In the genomic region with DNA sequence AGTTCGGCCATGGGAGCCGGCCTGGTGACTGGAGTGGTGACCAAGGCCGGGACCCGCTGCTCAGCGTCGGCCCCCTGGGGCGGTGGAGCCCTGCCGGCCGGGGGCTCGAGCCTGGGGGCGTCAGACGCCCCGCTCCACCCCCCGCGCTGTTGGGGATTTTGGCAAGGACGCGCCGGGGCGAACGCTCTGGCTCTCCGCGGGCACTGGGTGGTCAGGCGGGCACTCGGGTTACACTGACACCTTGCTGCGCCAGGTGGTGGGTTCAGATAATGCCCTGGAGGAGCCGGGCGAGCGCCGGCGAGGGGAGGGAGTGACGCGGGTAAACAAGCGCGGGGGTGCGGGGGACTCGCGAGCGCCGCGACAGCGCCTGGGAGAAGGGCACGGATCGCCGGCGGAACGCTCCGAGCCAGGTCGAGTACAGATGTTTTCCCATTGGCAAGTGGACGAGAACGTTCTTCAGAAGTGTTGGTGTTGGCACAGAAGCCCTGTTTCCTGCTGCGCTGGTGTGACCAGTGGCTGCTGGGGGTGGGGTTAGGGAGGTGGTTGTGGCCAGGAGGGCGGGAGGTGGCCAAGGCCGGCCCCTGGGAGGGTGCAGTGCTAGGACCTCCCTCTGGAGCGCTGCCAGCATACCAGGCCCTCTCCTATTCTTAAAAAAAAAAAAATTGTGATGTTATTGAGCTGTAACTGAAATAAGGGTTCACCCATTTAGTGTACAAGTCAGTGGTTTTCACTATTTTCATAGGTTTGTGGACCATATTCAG, we compare ENCODE assay signal across 8 cellular contexts. TPM values are rescaled to one million over a fixed set of nuclear protein-coding genes. Genes with fewer than 3 reads are reported as not detected.
A peak's percentile ranks its signal among the peaks of the same experiment; 100 is the strongest.
DNase-seq lines count a peak whose midpoint lies in the region; ATAC-seq, FAIRE-seq and TF ChIP-seq lines count a peak whose summit lies in the region.

No MANE protein-coding gene starts in this region.

- H3K79me2 ChIP-seq in mammary epithelial cell (ENCODE audit: insufficient read depth, low read length): peaks cover 52% of the 10 kb centered on the region

- peak overlapping the region; percentile 82 for H3K4me2 ChIP-seq in mammary epithelial cell (ENCODE audit: insufficient read depth, low read depth, low read length)

- peak overlapping the region; percentile 87 for H3K27ac ChIP-seq in WERI-Rb-1
- H3K27ac ChIP-seq in mammary epithelial cell (ENCODE audit: insufficient read depth, low read depth, low read length): peak overlapping the region; percentile 63
- H3K27ac ChIP-seq in small intestine (ENCODE audit: low read depth in 1 of 2, low read length in 1 of 2): peak overlapping the region; percentile 99

- peak overlapping the region; percentile 58 for H3K9ac ChIP-seq in mammary epithelial cell (ENCODE audit: insufficient read depth, low read length)

- WGBS in mammary epithelial cell (ENCODE audit: low coverage, missing lambda C conversion rate): 4% methylated on average over 9 of the region's 54 CpGs
- 0 to 1% (median 1%) methylated on average over 42 to 54 of the region's 54 CpGs for WGBS in small intestine, 3 donors

- H3K4me3 ChIP-seq in WERI-Rb-1 (ENCODE audit: low read depth, low read length) (peak overlapping the region; percentile 67), mammary epithelial cell (replicated peaks in 1 of 3; ENCODE audit: insufficient read depth in 1 of 3, low read depth in 2 of 3, low read length in 3 of 3) (peak overlapping the region; percentile 64 to 91 (median 77)), small intestine (ENCODE audit: low read depth in 1 of 2, low read length in 2 of 2) (peak overlapping the region; percentile 86 to 98)

- peak overlapping the region; percentile 93 to 99 (median 96) for H3K4me3 Mint-ChIP-seq in immature natural killer cell

- H2AFZ ChIP-seq in mammary epithelial cell (ENCODE audit: low read depth, low read length): peak overlapping the region; percentile 68

- no peaks in the 10 kb centered on the region for H3K9me3 ChIP-seq in WERI-Rb-1 (ENCODE audit: severe bottlenecking)
- no peaks in the 10 kb centered on the region for H3K9me3 ChIP-seq in mammary epithelial cell (replicated peaks; ENCODE audit: insufficient read depth, low read length)
- H3K9me3 ChIP-seq in small intestine (ENCODE audit: control insufficient read depth, low read depth): no peaks in the 10 kb centered on the region

- ATAC-seq in HG02943 (IDR thresholded peaks at IDR 0.05; ENCODE audit: low read depth, unreplicated experiment): peak; percentile 45

- H3K36me3 Mint-ChIP-seq in immature natural killer cell: peaks cover 0 to 12% (median 0%) of the 10 kb centered on the region in 3 donors

- no peaks in the 10 kb centered on the region for H3K9me3 Mint-ChIP-seq in immature natural killer cell

- H3K27me3 ChIP-seq in WERI-Rb-1 (ENCODE audit: insufficient read depth, low read depth, severe bottlenecking) (no peaks in the 10 kb centered on the region), mammary epithelial cell (ENCODE audit: insufficient read depth, low read length) (no peaks in the 10 kb centered on the region), small intestine (ENCODE audit: control insufficient read depth in 2 of 2, insufficient read depth in 2 of 2, low read length in 2 of 2) (no peaks in the 10 kb centered on the region)

- in situ Hi-C loops in mammary epithelial cell (cut with MboI; ENCODE audit: low sequenced_read_pairs in 2 of 2): no loop called here

- TF ChIP-seq CTCF in WERI-Rb-1 (IDR thresholded peaks at IDR 0.05; ENCODE audit: low read depth, low read length) (no peak), mammary epithelial cell (conservative IDR thresholded peaks at IDR 0.05 in 1 of 2, IDR thresholded peaks at IDR 0.05 in 1 of 2; ENCODE audit: extremely low read depth in 1 of 2, insufficient read depth in 1 of 2, low read depth in 1 of 2, low read length in 2 of 2) (no peak)

- H4K20me1 ChIP-seq in mammary epithelial cell (ENCODE audit: insufficient read depth, low read length): no peaks in the 10 kb centered on the region

- H3K4me1 ChIP-seq in mammary epithelial cell (ENCODE audit: insufficient read depth, low read length) (peaks cover 36% of the 10 kb centered on the region), small intestine (ENCODE audit: control insufficient read depth in 2 of 2, insufficient read depth in 1 of 2, low read depth in 1 of 2, low read length in 1 of 2) (peaks cover 8 to 14% of the 10 kb centered on the region in 2 donors)

- H3K36me3 ChIP-seq in WERI-Rb-1 (no peaks in the 10 kb centered on the region; the same call in none of the 2 replicates), mammary epithelial cell (ENCODE audit: insufficient read depth, low read length) (peaks cover 17% of the 10 kb centered on the region), small intestine (ENCODE audit: control insufficient read depth in 2 of 2, insufficient read depth in 2 of 2, low read length in 2 of 2) (peaks cover 17 to 19% of the 10 kb centered on the region in 2 donors)

- H3K27me3 Mint-ChIP-seq in immature natural killer cell (ENCODE audit: low read depth in 3 of 3): peaks cover 26 to 40% (median 33%) of the 10 kb centered on the region in 3 donors

- CTCF ChIA-PET in mammary epithelial cell (lab: Charles Lee; ENCODE audit: low non-redundant PET): interaction anchor here (0.6 to 0.7 kb wide), 2 partner anchors 190 to 1587 kb away, joined by 3 to 5 read pairs; no protein-coding TSS in a partner anchor

- dilution Hi-C loops in mammary epithelial cell (cut with HindIII; ENCODE audit: low sequenced_read_pairs): no loop called here

- H3K27ac Mint-ChIP-seq in immature natural killer cell: peak overlapping the region; percentile 95 to 100 (median 100)

- TSS peak; percentile 86 for BruUV-seq in mammary epithelial cell (replicated peaks; lab: Mats Ljungman, UMichigan)

- peaks cover 53 to 55% of the 10 kb centered on the region in 2 donors for H3K4me1 Mint-ChIP-seq in immature natural killer cell

- intact Hi-C loops in mammary epithelial cell (cut with micrococcal nuclease): loop anchor here (1.0 kb wide), 4 partner anchors 14 to 89 kb away; partner anchors contain the start of genes MAML1 and MRNIP

- peak; percentile 87 for DNase-seq in NK-92 treated with Interleukin-12 subunit alpha and Interleukin-12 subunit beta, amount 100 ng/mL, for 24 hours (lab: John Stamatoyannopoulos, UW)
- DNase-seq in NK-92 (lab: John Stamatoyannopoulos, UW; ENCODE audit: unreplicated experiment): no peak
- peak; percentile 98 for DNase-seq in NCI-H2029 (lab: John Stamatoyannopoulos, UW)
- peak; percentile 80 for DNase-seq in WERI-Rb-1
- DNase-seq in mammary epithelial cell: peak; percentile 89
- peak; percentile 95 to 97 (median 95) for DNase-seq in immature natural killer cell
- DNase-seq in small intestine: peak; percentile 95

- FAIRE-seq in small intestine (lab: Jason Lieb, UNC): no peak

RNA-seq across cellular contexts. Expression of gene SQSTM1, which starts 0.8 kb away (rescaled TPM):
- 100 to 1,000 TPM; 230 to 379 TPM for total RNA-seq in mammary epithelial cell
- polyA plus RNA-seq in mammary epithelial cell (84.0 TPM), immature natural killer cell (100 to 1,000 TPM; 256 to 292 (median 268) TPM), small intestine (100 to 1,000 TPM; 135 to 217 (median 144) TPM)
- polyA minus RNA-seq in mammary epithelial cell: 66.6 TPM

RNA-seq across cellular contexts. Expression of gene MGAT4B, which starts 14.8 kb away (rescaled TPM):
- 100 to 1,000 TPM in 1 of 2 donors, 10 to 100 TPM in 1; 88.0 to 143 TPM for total RNA-seq in mammary epithelial cell
- polyA plus RNA-seq in mammary epithelial cell: 157 TPM
- 181 TPM for polyA minus RNA-seq in mammary epithelial cell
- polyA plus RNA-seq in immature natural killer cell: 10 to 100 TPM in 2 of 3 donors, 1 to 10 TPM in 1; 8.7 to 16.3 (median 15.0) TPM
- 100 to 1,000 TPM; 258 to 661 (median 544) TPM for polyA plus RNA-seq in small intestine

RNA-seq across cellular contexts. Expression of gene LTC4S, which starts 27.7 kb away (rescaled TPM):
- under 1 TPM; 0.50 to 0.82 TPM for total RNA-seq in mammary epithelial cell
- 0.29 TPM for polyA plus RNA-seq in mammary epithelial cell
- polyA minus RNA-seq in mammary epithelial cell: not detected
- polyA plus RNA-seq in immature natural killer cell: 1 to 10 TPM; 2.3 to 5.8 (median 5.8) TPM
- 1 to 10 TPM in 2 of 3 donors, not detected in 1; 5.4 to 6.7 TPM for polyA plus RNA-seq in small intestine

RNA-seq across cellular contexts. Expression of gene MRNIP, which starts 37.1 kb away (rescaled TPM):
- 10 to 100 TPM in 1 of 2 donors, 1 to 10 TPM in 1; 9.5 to 20.4 TPM for total RNA-seq in mammary epithelial cell
- polyA plus RNA-seq in mammary epithelial cell: 11.6 TPM
- 7.5 TPM for polyA minus RNA-seq in mammary epithelial cell
- 1 to 10 TPM; 3.4 to 6.2 (median 4.2) TPM for polyA plus RNA-seq in immature natural killer cell
- 10 to 100 TPM; 11.3 to 29.7 (median 11.7) TPM for polyA plus RNA-seq in small intestine
